In genomic region chr2:221034026-221034701, GRCh38 we compare ENCODE assay signal across 27 cellular contexts.
"Had no signal": no experiment of that assay in that cellular context is flagged by ENCODE, and none has a peak within 500 bp of the region (broad histone marks: within the 10 kb centered on the region; RNA-seq: fewer than 3 reads in every experiment).

No MANE protein-coding gene starts in this region.

- DNase-seq: dorsolateral prefrontal cortex; effector CD4-positive, alpha-beta T cell; foreskin fibroblast; gastrocnemius medialis; heart left ventricle; kidney; mesenchymal stem cell; mucosa of descending colon; naive B cell; pancreas; right lobe of liver; stimulated activated CD4-positive, alpha-beta T cell treated with anti-CD3 and anti-CD28 coated beads, Interleukin-12 subunit alpha, Interleukin-12 subunit beta, amount 100 ng/mL, for 4 hours; stimulated activated CD4-positive, alpha-beta T cell treated with anti-CD3 and anti-CD28 coated beads, Interleukin-1b, Interleukin-23, amount 100 ng/mL, for 48 hours; stimulated activated CD4-positive, alpha-beta T cell treated with anti-CD3 and anti-CD28 coated beads, Interleukin-4, amount 100 ng/mL, for 1 hour; stimulated activated CD8-positive, alpha-beta memory T cell treated with anti-CD3 and anti-CD28 coated beads, Interleukin-4, amount 100 ng/mL, for 48 hours; stimulated activated naive CD4-positive, alpha-beta T cell; stimulated activated naive CD8-positive, alpha-beta T cell treated with anti-CD3 and anti-CD28 coated beads, Interleukin-15, amount 100 ng/mL, for 72 hours; transverse colon; upper lobe of right lung; uterus had no signal

- H3K4me3 ChIP-seq: dorsolateral prefrontal cortex, gastrocnemius medialis, heart left ventricle, hepatocyte, lung, mucosa of descending colon, pancreas, right lobe of liver, smooth muscle cell, suprapubic skin, transverse colon, upper lobe of right lung, uterus had no signal

- ATAC-seq: esophagus mucosa; gastrocnemius medialis; heart left ventricle; left lobe of liver; mucosa of descending colon; natural killer cell treated with Interleukin-12 subunit alpha and Interleukin-12 subunit beta and Interleukin-15 and Interleukin-18, amount 100 ng/mL, for 72 hours; right lobe of liver; stimulated activated naive CD8-positive, alpha-beta T cell treated with anti-CD3 and anti-CD28 coated beads, Interleukin-15, amount 100 ng/mL, for 72 hours; upper lobe of right lung had no signal
